1 cellular context compared by ENCODE assay signal in the genomic region with DNA sequence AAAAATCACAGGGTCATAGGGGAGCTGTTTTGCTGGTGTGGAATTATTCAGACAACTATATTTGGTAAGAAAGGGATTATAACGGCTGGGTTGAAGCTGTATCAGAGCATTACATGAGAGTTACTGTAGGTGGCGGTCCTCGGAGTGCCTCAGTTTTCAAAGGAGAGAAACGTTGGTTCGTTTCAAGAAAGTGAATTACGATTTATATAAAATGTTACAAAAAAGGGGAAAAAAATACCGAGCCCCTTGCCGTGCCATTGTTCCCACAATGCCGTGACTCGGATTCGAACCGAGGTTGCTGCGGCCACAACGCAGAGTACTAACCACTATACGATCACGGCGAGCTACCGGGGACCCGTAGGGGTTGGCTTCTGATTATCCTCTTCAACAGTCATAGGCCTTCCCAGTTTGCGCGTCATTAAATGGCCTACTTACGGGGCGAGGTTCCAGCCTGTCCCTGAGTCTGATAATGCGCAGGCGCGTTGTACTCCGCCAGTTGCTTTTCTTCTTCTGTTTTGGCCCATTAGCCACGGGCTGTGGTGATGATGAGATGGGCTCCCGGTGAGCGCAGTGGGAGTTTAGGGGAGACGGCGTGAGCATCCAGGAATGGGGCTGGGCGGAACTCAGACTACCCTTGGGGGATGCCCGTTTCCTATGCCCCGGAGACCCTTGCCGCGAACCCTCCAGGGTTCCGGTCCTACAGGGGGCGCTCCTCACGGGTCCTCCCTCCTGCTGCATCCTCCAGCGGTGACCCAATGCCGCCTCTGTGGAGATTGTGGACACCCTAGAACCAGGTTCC.
TF ChIP-seq lines count a peak whose summit lies in the region.

No MANE protein-coding gene starts in this region.

TF ChIP-seq in HepG2, 621 proteins besides CTCF, POLR2A, EP300 and RAD21 (continues in another document):
- TF ChIP-seq FOXP1 (IDR thresholded peaks at IDR 0.05) (no peak), FOXP1 (CRISPR knock-in tag; IDR thresholded peaks at IDR 0.05) (0 out of 2 replicates have a peak, but pooled peaks have one; percentile 13), MAFG (CRISPR knock-in tag; IDR thresholded peaks at IDR 0.05) (no peak), GLI4 (CRISPR knock-in tag; IDR thresholded peaks at IDR 0.05; ENCODE audit: borderline replicate concordance) (no peak; the same call in 1 of the 2 replicates), SALL2 (CRISPR knock-in tag; IDR thresholded peaks at IDR 0.05) (no peak), ZSCAN20 (CRISPR knock-in tag; IDR thresholded peaks at IDR 0.05; ENCODE audit: borderline replicate concordance) (peak; percentile 62; the same call in 1 of the 2 replicates), CAMTA2 (CRISPR knock-in tag; IDR thresholded peaks at IDR 0.05; ENCODE audit: borderline replicate concordance) (no peak), ARNT2 (CRISPR knock-in tag; IDR thresholded peaks at IDR 0.05; ENCODE audit: low read depth) (no peak), ZNF781 (CRISPR knock-in tag; IDR thresholded peaks at IDR 0.05; ENCODE audit: borderline replicate concordance, not compliant biosample characterization) (no peak), ZNF205 (CRISPR knock-in tag; IDR thresholded peaks at IDR 0.05) (peak; percentile 71; the same call in 1 of the 2 replicates), FOXA3 (CRISPR knock-in tag; IDR thresholded peaks at IDR 0.05) (peak; percentile 47; the same call in 1 of the 2 replicates), ZBTB42 (CRISPR knock-in tag; IDR thresholded peaks at IDR 0.05) (no peak), NCOA1 (CRISPR knock-in tag; IDR thresholded peaks at IDR 0.05) (no peak), MIXL1 (CRISPR knock-in tag; IDR thresholded peaks at IDR 0.05) (peak; percentile 75; the same call in 1 of the 2 replicates), HNF4G (IDR thresholded peaks at IDR 0.05; ENCODE audit: borderline replicate concordance, low read depth, low read length) (peak; percentile 29; the same call in 1 of the 2 replicates), HNF4G (CRISPR knock-in tag; IDR thresholded peaks at IDR 0.05; ENCODE audit: borderline replicate concordance, low read depth) (peak; percentile 52; the same call in 1 of the 2 replicates), ZBTB7B (CRISPR knock-in tag; IDR thresholded peaks at IDR 0.05) (peak; percentile 45; the same call in 1 of the 2 replicates), EHMT2 (IDR thresholded peaks at IDR 0.05; ENCODE audit: borderline replicate concordance, low read depth, low read length) (no peak), ZNF20 (CRISPR knock-in tag; IDR thresholded peaks at IDR 0.05) (no peak), ZNF121 (CRISPR knock-in tag; IDR thresholded peaks at IDR 0.05) (no peak), GPN1 (CRISPR knock-in tag; IDR thresholded peaks at IDR 0.05; ENCODE audit: borderline replicate concordance) (no peak), KDM6A (CRISPR knock-in tag; IDR thresholded peaks at IDR 0.05; ENCODE audit: low read depth) (no peak), ZMYM4 (CRISPR knock-in tag; IDR thresholded peaks at IDR 0.05) (peak; percentile 76), MIER3 (CRISPR knock-in tag; IDR thresholded peaks at IDR 0.05; ENCODE audit: borderline replicate concordance) (peak; percentile 79; the same call in 1 of the 2 replicates), FOXC1 (CRISPR knock-in tag; IDR thresholded peaks at IDR 0.05; ENCODE audit: borderline replicate concordance) (peak; percentile 39; the same call in 1 of the 2 replicates), SMAD9 (CRISPR knock-in tag; IDR thresholded peaks at IDR 0.05) (no peak), ATF7 (IDR thresholded peaks at IDR 0.05) (no peak), ATF7 (CRISPR knock-in tag; IDR thresholded peaks at IDR 0.05) (no peak), ZNF780A (CRISPR knock-in tag; IDR thresholded peaks at IDR 0.05) (no peak), HNRNPK (IDR thresholded peaks at IDR 0.05; ENCODE audit: low read depth, low read length, poor library complexity, severe bottlenecking) (no peak), ZNF224 (CRISPR knock-in tag; IDR thresholded peaks at IDR 0.05) (no peak), SMYD3 (CRISPR knock-in tag; IDR thresholded peaks at IDR 0.05) (no peak; the same call in 1 of the 2 replicates), DNMT3B (CRISPR knock-in tag; conservative IDR thresholded peaks at IDR 0.05) (peak; percentile 53; the same call in 1 of the 2 replicates), ZMYM3 (CRISPR knock-in tag; IDR thresholded peaks at IDR 0.05) (no peak; the same call in 1 of the 2 replicates), NFE2 (CRISPR knock-in tag; IDR thresholded peaks at IDR 0.05) (no peak), DR1 (CRISPR knock-in tag; IDR thresholded peaks at IDR 0.05) (no peak; the same call in 1 of the 2 replicates), SAP130 (CRISPR knock-in tag; IDR thresholded peaks at IDR 0.05; ENCODE audit: low read depth) (peak; percentile 62), PLRG1 (conservative IDR thresholded peaks at IDR 0.05) (no peak), GABPB1 (CRISPR knock-in tag; IDR thresholded peaks at IDR 0.05) (peak; percentile 62; the same call in 1 of the 2 replicates)
- TF ChIP-seq, protein P1, sequence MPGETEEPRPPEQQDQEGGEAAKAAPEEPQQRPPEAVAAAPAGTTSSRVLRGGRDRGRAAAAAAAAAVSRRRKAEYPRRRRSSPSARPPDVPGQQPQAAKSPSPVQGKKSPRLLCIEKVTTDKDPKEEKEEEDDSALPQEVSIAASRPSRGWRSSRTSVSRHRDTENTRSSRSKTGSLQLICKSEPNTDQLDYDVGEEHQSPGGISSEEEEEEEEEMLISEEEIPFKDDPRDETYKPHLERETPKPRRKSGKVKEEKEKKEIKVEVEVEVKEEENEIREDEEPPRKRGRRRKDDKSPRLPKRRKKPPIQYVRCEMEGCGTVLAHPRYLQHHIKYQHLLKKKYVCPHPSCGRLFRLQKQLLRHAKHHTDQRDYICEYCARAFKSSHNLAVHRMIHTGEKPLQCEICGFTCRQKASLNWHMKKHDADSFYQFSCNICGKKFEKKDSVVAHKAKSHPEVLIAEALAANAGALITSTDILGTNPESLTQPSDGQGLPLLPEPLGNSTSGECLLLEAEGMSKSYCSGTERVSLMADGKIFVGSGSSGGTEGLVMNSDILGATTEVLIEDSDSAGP (CRISPR knock-in tag; IDR thresholded peaks at IDR 0.05; ENCODE audit: borderline replicate concordance): peak; percentile 72
- TF ChIP-seq, protein P2, sequence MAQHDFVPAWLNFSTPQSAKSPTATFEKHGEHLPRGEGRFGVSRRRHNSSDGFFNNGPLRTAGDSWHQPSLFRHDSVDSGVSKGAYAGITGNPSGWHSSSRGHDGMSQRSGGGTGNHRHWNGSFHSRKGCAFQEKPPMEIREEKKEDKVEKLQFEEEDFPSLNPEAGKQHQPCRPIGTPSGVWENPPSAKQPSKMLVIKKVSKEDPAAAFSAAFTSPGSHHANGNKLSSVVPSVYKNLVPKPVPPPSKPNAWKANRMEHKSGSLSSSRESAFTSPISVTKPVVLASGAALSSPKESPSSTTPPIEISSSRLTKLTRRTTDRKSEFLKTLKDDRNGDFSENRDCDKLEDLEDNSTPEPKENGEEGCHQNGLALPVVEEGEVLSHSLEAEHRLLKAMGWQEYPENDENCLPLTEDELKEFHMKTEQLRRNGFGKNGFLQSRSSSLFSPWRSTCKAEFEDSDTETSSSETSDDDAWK (CRISPR knock-in tag; IDR thresholded peaks at IDR 0.05): no peak
- TF ChIP-seq, protein P3, sequence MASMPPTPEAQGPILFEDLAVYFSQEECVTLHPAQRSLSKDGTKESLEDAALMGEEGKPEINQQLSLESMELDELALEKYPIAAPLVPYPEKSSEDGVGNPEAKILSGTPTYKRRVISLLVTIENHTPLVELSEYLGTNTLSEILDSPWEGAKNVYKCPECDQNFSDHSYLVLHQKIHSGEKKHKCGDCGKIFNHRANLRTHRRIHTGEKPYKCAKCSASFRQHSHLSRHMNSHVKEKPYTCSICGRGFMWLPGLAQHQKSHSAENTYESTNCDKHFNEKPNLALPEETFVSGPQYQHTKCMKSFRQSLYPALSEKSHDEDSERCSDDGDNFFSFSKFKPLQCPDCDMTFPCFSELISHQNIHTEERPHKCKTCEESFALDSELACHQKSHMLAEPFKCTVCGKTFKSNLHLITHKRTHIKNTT (CRISPR knock-in tag; IDR thresholded peaks at IDR 0.05): no peak
- TF ChIP-seq, protein P4, sequence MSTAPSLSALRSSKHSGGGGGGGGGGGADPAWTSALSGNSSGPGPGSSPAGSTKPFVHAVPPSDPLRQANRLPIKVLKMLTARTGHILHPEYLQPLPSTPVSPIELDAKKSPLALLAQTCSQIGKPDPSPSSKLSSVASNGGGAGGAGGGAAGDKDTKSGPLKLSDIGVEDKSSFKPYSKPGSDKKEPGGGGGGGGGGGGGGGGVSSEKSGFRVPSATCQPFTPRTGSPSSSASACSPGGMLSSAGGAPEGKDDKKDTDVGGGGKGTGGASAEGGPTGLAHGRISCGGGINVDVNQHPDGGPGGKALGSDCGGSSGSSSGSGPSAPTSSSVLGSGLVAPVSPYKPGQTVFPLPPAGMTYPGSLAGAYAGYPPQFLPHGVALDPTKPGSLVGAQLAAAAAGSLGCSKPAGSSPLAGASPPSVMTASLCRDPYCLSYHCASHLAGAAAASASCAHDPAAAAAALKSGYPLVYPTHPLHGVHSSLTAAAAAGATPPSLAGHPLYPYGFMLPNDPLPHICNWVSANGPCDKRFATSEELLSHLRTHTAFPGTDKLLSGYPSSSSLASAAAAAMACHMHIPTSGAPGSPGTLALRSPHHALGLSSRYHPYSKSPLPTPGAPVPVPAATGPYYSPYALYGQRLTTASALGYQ (CRISPR knock-in tag; IDR thresholded peaks at IDR 0.05): peak; percentile 46; the same call in 1 of the 2 replicates
- TF ChIP-seq, protein P5, sequence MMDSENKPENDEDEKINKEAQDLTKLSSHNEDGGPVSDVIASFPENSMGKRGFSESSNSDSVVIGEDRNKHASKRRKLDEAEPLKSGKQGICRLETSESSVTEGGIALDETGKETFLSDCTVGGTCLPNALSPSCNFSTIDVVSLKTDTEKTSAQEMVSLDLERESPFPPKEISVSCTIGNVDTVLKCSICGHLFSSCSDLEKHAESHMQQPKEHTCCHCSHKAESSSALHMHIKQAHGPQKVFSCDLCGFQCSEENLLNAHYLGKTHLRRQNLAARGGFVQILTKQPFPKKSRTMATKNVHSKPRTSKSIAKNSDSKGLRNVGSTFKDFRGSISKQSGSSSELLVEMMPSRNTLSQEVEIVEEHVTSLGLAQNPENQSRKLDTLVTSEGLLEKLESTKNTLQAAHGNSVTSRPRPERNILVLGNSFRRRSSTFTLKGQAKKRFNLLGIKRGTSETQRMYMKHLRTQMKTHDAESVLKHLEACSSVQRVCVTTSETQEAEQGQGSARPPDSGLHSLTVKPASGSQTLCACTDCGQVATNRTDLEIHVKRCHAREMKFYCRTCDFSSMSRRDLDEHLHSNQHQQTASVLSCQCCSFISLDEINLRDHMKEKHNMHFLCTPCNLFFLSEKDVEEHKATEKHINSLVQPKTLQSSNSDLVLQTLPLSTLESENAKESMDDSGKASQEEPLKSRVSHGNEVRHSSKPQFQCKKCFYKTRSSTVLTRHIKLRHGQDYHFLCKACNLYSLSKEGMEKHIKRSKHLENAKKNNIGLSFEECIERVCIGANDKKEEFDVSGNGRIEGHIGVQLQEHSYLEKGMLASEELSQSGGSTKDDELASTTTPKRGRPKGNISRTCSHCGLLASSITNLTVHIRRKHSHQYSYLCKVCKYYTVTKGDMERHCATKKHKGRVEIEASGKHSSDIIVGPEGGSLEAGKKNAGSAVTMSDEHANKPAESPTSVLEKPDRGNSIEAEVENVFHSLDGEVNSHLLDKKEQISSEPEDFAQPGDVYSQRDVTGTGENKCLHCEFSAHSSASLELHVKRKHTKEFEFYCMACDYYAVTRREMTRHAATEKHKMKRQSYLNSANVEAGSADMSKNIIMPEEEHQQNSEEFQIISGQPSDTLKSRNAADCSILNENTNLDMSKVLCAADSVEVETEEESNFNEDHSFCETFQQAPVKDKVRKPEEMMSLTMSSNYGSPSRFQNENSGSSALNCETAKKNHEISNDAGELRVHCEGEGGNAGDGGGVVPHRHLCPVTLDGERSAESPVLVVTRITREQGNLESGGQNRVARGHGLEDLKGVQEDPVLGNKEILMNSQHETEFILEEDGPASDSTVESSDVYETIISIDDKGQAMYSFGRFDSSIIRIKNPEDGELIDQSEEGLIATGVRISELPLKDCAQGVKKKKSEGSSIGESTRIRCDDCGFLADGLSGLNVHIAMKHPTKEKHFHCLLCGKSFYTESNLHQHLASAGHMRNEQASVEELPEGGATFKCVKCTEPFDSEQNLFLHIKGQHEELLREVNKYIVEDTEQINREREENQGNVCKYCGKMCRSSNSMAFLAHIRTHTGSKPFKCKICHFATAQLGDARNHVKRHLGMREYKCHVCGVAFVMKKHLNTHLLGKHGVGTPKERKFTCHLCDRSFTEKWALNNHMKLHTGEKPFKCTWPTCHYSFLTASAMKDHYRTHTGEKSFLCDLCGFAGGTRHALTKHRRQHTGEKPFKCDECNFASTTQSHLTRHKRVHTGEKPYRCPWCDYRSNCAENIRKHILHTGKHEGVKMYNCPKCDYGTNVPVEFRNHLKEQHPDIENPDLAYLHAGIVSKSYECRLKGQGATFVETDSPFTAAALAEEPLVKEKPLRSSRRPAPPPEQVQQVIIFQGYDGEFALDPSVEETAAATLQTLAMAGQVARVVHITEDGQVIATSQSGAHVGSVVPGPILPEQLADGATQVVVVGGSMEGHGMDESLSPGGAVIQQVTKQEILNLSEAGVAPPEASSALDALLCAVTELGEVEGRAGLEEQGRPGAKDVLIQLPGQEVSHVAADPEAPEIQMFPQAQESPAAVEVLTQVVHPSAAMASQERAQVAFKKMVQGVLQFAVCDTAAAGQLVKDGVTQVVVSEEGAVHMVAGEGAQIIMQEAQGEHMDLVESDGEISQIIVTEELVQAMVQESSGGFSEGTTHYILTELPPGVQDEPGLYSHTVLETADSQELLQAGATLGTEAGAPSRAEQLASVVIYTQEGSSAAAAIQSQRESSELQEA (CRISPR knock-in tag; IDR thresholded peaks at IDR 0.05; ENCODE audit: not compliant biosample characterization): no peak
- TF ChIP-seq, protein P6, sequence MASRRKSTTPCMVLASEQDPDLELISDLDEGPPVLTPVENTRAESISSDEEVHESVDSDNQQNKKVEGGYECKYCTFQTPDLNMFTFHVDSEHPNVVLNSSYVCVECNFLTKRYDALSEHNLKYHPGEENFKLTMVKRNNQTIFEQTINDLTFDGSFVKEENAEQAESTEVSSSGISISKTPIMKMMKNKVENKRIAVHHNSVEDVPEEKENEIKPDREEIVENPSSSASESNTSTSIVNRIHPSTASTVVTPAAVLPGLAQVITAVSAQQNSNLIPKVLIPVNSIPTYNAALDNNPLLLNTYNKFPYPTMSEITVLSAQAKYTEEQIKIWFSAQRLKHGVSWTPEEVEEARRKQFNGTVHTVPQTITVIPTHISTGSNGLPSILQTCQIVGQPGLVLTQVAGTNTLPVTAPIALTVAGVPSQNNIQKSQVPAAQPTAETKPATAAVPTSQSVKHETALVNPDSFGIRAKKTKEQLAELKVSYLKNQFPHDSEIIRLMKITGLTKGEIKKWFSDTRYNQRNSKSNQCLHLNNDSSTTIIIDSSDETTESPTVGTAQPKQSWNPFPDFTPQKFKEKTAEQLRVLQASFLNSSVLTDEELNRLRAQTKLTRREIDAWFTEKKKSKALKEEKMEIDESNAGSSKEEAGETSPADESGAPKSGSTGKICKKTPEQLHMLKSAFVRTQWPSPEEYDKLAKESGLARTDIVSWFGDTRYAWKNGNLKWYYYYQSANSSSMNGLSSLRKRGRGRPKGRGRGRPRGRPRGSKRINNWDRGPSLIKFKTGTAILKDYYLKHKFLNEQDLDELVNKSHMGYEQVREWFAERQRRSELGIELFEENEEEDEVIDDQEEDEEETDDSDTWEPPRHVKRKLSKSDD (CRISPR knock-in tag; IDR thresholded peaks at IDR 0.05; ENCODE audit: low read depth): peak; percentile 60; the same call in 1 of the 2 replicates
